In the genomic region with DNA sequence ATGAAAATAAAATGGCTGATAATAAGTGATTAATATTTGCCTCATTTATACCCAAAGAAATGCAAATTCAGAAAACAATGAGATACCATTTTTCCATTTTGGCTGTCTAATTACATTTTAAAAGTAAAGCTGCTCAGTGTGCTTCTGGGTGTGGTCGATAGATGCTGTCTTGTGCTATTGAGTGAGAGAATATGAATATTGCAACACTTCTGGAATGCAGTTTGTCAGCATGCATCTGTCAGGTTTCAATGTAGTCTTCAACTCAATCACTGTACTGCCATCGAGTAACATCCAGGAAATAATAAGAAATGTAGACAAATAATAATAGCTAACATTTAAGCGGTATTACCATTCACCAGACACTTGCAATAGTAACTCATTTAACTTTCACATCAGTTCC, we compare ENCODE assay signal across 1 cellular context.
TF ChIP-seq lines count a peak whose summit lies in the region.

No MANE protein-coding gene starts in this region.

TF ChIP-seq in IMR-90, 13 proteins besides CTCF, POLR2A, EP300 and RAD21:
- TF ChIP-seq CEBPB (IDR thresholded peaks at IDR 0.05; ENCODE audit: low read depth, low read length) (peak; percentile 39), MAZ (IDR thresholded peaks at IDR 0.05; ENCODE audit: borderline replicate concordance, low read depth, low read length) (no peak)
